In the genomic region with DNA sequence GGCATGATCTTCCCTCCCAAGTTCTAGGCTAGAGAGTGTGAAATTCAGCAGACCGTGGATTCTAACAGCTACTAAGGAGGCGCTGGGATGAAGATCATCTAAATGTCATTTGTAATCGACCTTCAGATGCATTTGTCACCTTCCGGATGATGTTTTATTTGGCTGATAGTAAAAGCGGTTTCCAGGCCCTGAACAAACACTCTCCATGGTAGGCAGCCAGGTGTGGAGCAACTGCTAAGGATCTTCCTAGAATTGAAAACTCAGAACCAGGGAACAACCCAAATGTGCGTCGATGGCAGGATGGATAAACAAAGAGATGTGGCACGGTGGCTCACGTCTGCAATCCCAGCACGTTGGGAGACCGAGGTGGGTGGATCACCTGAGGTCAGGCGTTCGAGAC, we compare ENCODE assay signal across 22 cellular contexts.
DNase-seq lines count a peak whose midpoint lies in the region; ATAC-seq and TF ChIP-seq lines count a peak whose summit lies in the region.
"Had no signal": no experiment of that assay in that cellular context is flagged by ENCODE, and none has a peak within 500 bp of the region (broad histone marks: within the 10 kb centered on the region; RNA-seq: fewer than 3 reads in every experiment).

No MANE protein-coding gene starts in this region.

- H3K9ac ChIP-seq in IMR-90 (ENCODE audit: low read depth, low read length) = no peak overlapping the region
- H3K9ac ChIP-seq: GM23248 had no signal

- H3K4me1 Mint-ChIP-seq in nephron progenitor cell = peaks cover 8% of the 10 kb centered on the region

- H3K27ac Mint-ChIP-seq in nephron progenitor cell = peak overlapping the region; percentile 56
- H3K27ac Mint-ChIP-seq: activated naive CD4-positive, alpha-beta T cell treated with anti-CD3 and anti-CD28 coated beads, Interleukin-2, amount 50 U/mL, for 24 hours; CD4-positive, CD25-positive, alpha-beta regulatory T cell; dendritic cell treated with granulocyte-macrophage colony-stimulating factor and Interleukin-4, amounts not matched to agents 40 ng/mL and 50 ng/mL, for 4 days; progenitor cell of endocrine pancreas had no signal

- intact Hi-C loops in IMR-90 (cut with micrococcal nuclease) = no loop called here
- intact Hi-C loops in upper lobe of right lung (cut with DNase I) = no loop called here

- H2AK9ac ChIP-seq in IMR-90 (replicated peaks; ENCODE audit: low read depth, low read length, poor library complexity) = no peak overlapping the region

- peaks cover 52% of the 10 kb centered on the region for H3K27me3 Mint-ChIP-seq in nephron progenitor cell (ENCODE audit: low read depth, poor library complexity)

- H3K23ac ChIP-seq in IMR-90 (ENCODE audit: low read depth, low read length) = no peak overlapping the region

- DNase-seq in IMR-90 (no peak), NCI-H2029 (lab: John Stamatoyannopoulos, UW) (peak; percentile 82), NCI-H748 (lab: John Stamatoyannopoulos, UW; ENCODE audit: unreplicated experiment) (peak; percentile 88), nephron progenitor cell (no peak), upper lobe of right lung (no peak)
- DNase-seq in stimulated activated CD8-positive, alpha-beta memory T cell treated with anti-CD3 and anti-CD28 coated beads, Interleukin-4, amount 100 ng/mL, for 48 hours = no peak
- DNase-seq: activated CD4-positive, CD25-positive, alpha-beta regulatory T cell treated with anti-CD3 and anti-CD28 coated beads, Interleukin-2, amount 50 U/mL, for 72 hours; activated CD8-positive, alpha-beta memory T cell treated with anti-CD3 and anti-CD28 coated beads for 24 hours; activated T-cell treated with anti-CD3 and anti-CD28 coated beads, Interleukin-2, amount 50 U/mL, for 48 hours; caudate nucleus; CD4-positive, CD25-positive, alpha-beta regulatory T cell; GM23248; kidney glomerular epithelial cell; NCI-H1048; NCI-H524 treated with DMSO at 0.1 percent for 48 hours; substantia nigra had no signal

- TF ChIP-seq RAD21 in IMR-90 (IDR thresholded peaks at IDR 0.05; ENCODE audit: low read length) = no peak

- H4K20me1 ChIP-seq in IMR-90 (ENCODE audit: insufficient read depth, low read length) = no peaks in the 10 kb centered on the region

- CTCF ChIA-PET in IMR-90 (lab: Yijun Ruan, JAX) = no interaction called here

- no peaks in the 10 kb centered on the region for H3K36me3 Mint-ChIP-seq in nephron progenitor cell (ENCODE audit: low read depth)
- H3K36me3 Mint-ChIP-seq: activated naive CD4-positive, alpha-beta T cell treated with anti-CD3 and anti-CD28 coated beads, Interleukin-2, amount 50 U/mL, for 24 hours; CD4-positive, CD25-positive, alpha-beta regulatory T cell had no signal

- H3K4me2 ChIP-seq in IMR-90 (ENCODE audit: low read depth, low read length) = no peak overlapping the region

- H3K18ac ChIP-seq in IMR-90 (ENCODE audit: low read depth, low read length) = no peak overlapping the region

- no peaks in the 10 kb centered on the region for H3K36me3 ChIP-seq in IMR-90 (ENCODE audit: control insufficient read depth, insufficient read depth, low read length)
- H3K36me3 ChIP-seq in upper lobe of right lung = no peaks in the 10 kb centered on the region
- H3K36me3 ChIP-seq: vagina had no signal

- H3K9me3 ChIP-seq in IMR-90 (ENCODE audit: control insufficient read depth, insufficient read depth, low read length) = 0 out of 2 replicates have a peak, but pooled peaks cover 2% of the 10 kb centered on the region
- H3K9me3 ChIP-seq in upper lobe of right lung = no peaks in the 10 kb centered on the region
- H3K9me3 ChIP-seq: vagina had no signal

- no peak overlapping the region for H4K8ac ChIP-seq in IMR-90 (ENCODE audit: low read depth in 2 of 2, low read length in 2 of 2)

- no peak overlapping the region for H2BK15ac ChIP-seq in IMR-90 (ENCODE audit: low read depth, low read length)

- POLR2A ChIA-PET in IMR-90 (lab: Charles Lee; ENCODE audit: unreplicated experiment) = no interaction called here

- no peak overlapping the region for H3K4me3 Mint-ChIP-seq in nephron progenitor cell
- H3K4me3 Mint-ChIP-seq: activated naive CD4-positive, alpha-beta T cell treated with anti-CD3 and anti-CD28 coated beads, Interleukin-2, amount 50 U/mL, for 24 hours; CD4-positive, CD25-positive, alpha-beta regulatory T cell; dendritic cell treated with granulocyte-macrophage colony-stimulating factor and Interleukin-4, amounts not matched to agents 40 ng/mL and 50 ng/mL, for 4 days had no signal

- in situ Hi-C loops in IMR-90 (cut with MboI; ENCODE audit: low sequenced_read_pairs) = no loop called here

- H3K27me3 ChIP-seq in IMR-90 (ENCODE audit: control insufficient read depth, insufficient read depth, low read length) = peaks cover 3% of the 10 kb centered on the region
- H3K27me3 ChIP-seq in upper lobe of right lung = no peaks in the 10 kb centered on the region
- H3K27me3 ChIP-seq: vagina had no signal

- BruUV-seq in IMR-90 (replicated peaks; lab: Mats Ljungman, UMichigan) = no TSS peak

- peaks cover 4% of the 10 kb centered on the region for H3K9me3 Mint-ChIP-seq in nephron progenitor cell
- H3K9me3 Mint-ChIP-seq: activated naive CD4-positive, alpha-beta T cell treated with anti-CD3 and anti-CD28 coated beads, Interleukin-2, amount 50 U/mL, for 24 hours; dendritic cell treated with granulocyte-macrophage colony-stimulating factor and Interleukin-4, amounts not matched to agents 40 ng/mL and 50 ng/mL, for 4 days had no signal

- H3K4me1 ChIP-seq in IMR-90 (ENCODE audit: control insufficient read depth, insufficient read depth, low read length) (no peaks in the 10 kb centered on the region), upper lobe of right lung (no peaks in the 10 kb centered on the region)
- H3K4me1 ChIP-seq: vagina had no signal

- no peak for TF ChIP-seq CTCF in IMR-90 (conservative IDR thresholded peaks at IDR 0.05; ENCODE audit: low read depth, low read length)
- TF ChIP-seq CTCF in nephron progenitor cell (IDR thresholded peaks at IDR 0.05) = no peak
- TF ChIP-seq CTCF in upper lobe of right lung (IDR thresholded peaks at IDR 0.05) = no peak

- no peak for TF ChIP-seq POLR2A in IMR-90 (IDR thresholded peaks at IDR 0.05; ENCODE audit: low read depth, low read length)

- H3K4ac ChIP-seq in IMR-90 (ENCODE audit: low read depth, low read length) = no peak overlapping the region

- peak overlapping the region; percentile 5; the same call in 1 of the 2 replicates for H3K14ac ChIP-seq in IMR-90 (replicated peaks; ENCODE audit: low read depth, low read length)

- H3K4me3 ChIP-seq in IMR-90 (ENCODE audit: insufficient read depth, low read depth, low read length) (no peak overlapping the region), upper lobe of right lung (no peak overlapping the region)
- H3K4me3 ChIP-seq: GM12878, GM23248, vagina had no signal

- no peak overlapping the region for H2AFZ ChIP-seq in IMR-90 (replicated peaks; ENCODE audit: low read length, poor library complexity)
- H2AFZ ChIP-seq: GM23248 had no signal

- H2BK5ac ChIP-seq in IMR-90 (ENCODE audit: low read depth, low read length, poor library complexity, severe bottlenecking) = no peak overlapping the region

- no peak overlapping the region for H4K91ac ChIP-seq in IMR-90 (ENCODE audit: insufficient read depth, low read depth, low read length)

- H3K79me1 ChIP-seq in IMR-90 (ENCODE audit: low read depth in 1 of 2, low read length in 2 of 2) = no peaks in the 10 kb centered on the region

- H3K56ac ChIP-seq in IMR-90 (ENCODE audit: extremely low read depth, insufficient read depth, low read length) = no peak overlapping the region

- WGBS in IMR-90 (ENCODE audit: extremely low coverage in 2 of 2, insufficient read length in 1 of 2), 2 experiments = 100% methylated on average over 1 of the region's 13 CpGs; no CpG with 5 or more reads in 1 of the 2 experiments

- 0 out of 2 replicates have a peak overlapping the region, but pooled peaks have one; percentile 15 for H2BK120ac ChIP-seq in IMR-90 (ENCODE audit: low read depth, low read length)

- ATAC-seq in IMR-90 (ENCODE audit: low read depth) (no peak), GM21360 (IDR thresholded peaks at IDR 0.05; ENCODE audit: unreplicated experiment) (no peak), upper lobe of right lung (no peak)
- ATAC-seq: GM12878 had no signal

- H2AK5ac ChIP-seq in IMR-90 (ENCODE audit: low read depth, low read length) = no peak overlapping the region

- H4K5ac ChIP-seq in IMR-90 (ENCODE audit: low read depth, low read length) = no peak overlapping the region

- no peaks in the 10 kb centered on the region for H3K9me1 ChIP-seq in IMR-90 (ENCODE audit: insufficient read depth, low read length)

- dilution Hi-C loops in IMR-90 (cut with HindIII; ENCODE audit: low sequenced_read_pairs, unreplicated experiment) = no loop called here

- H3K27ac ChIP-seq in IMR-90 (ENCODE audit: insufficient read depth, low read length) (no peak overlapping the region), upper lobe of right lung (no peak overlapping the region)
- H3K27ac ChIP-seq: GM23248, vagina had no signal

- no peak overlapping the region for H2BK20ac ChIP-seq in IMR-90 (ENCODE audit: low read depth, low read length)

TF ChIP-seq in IMR-90, 13 proteins besides CTCF, POLR2A, EP300 and RAD21 (continues in another document):
- TF ChIP-seq MXI1 (IDR thresholded peaks at IDR 0.05; ENCODE audit: borderline replicate concordance, low read depth, low read length) = no peak
- TF ChIP-seq RCOR1 (IDR thresholded peaks at IDR 0.05; ENCODE audit: insufficient replicate concordance, low read length) = no peak
- no peak for TF ChIP-seq SMC3 (IDR thresholded peaks at IDR 0.05; ENCODE audit: low read depth, low read length)
- no peak for TF ChIP-seq MAFK (IDR thresholded peaks at IDR 0.05; ENCODE audit: low read depth, low read length)
- no peak for TF ChIP-seq MAZ (IDR thresholded peaks at IDR 0.05; ENCODE audit: borderline replicate concordance, low read depth, low read length)
- no peak for TF ChIP-seq CEBPB (IDR thresholded peaks at IDR 0.05; ENCODE audit: low read depth, low read length)
- no peak for TF ChIP-seq BHLHE40 (IDR thresholded peaks at IDR 0.05; ENCODE audit: low read depth, low read length)
- no peak for TF ChIP-seq RFX5 (IDR thresholded peaks at IDR 0.05; ENCODE audit: low read depth, low read length)
- TF ChIP-seq, protein P1, sequence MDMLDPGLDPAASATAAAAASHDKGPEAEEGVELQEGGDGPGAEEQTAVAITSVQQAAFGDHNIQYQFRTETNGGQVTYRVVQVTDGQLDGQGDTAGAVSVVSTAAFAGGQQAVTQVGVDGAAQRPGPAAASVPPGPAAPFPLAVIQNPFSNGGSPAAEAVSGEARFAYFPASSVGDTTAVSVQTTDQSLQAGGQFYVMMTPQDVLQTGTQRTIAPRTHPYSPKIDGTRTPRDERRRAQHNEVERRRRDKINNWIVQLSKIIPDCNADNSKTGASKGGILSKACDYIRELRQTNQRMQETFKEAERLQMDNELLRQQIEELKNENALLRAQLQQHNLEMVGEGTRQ (IDR thresholded peaks at IDR 0.05; ENCODE audit: low read depth, low read length) = no peak
- no peak for TF ChIP-seq FOS (IDR thresholded peaks at IDR 0.05; ENCODE audit: low read depth, low read length)

Comparison
In these comparisons a context has a peak if more than half of its experiments do, and no peak if none do; other contexts are left out.
1. DNase-seq: peak in NCI-H2029 (single experiment) and NCI-H748 (single experiment); none in IMR-90 (single experiment), nephron progenitor cell (single experiment), stimulated activated CD8-positive, alpha-beta memory T cell treated with anti-CD3 and anti-CD28 coated beads, Interleukin-4, amount 100 ng/mL, for 48 hours (single experiment) and upper lobe of right lung (single experiment).